Comparison of ENCODE assay signal across 1 cellular context in the genomic region with DNA sequence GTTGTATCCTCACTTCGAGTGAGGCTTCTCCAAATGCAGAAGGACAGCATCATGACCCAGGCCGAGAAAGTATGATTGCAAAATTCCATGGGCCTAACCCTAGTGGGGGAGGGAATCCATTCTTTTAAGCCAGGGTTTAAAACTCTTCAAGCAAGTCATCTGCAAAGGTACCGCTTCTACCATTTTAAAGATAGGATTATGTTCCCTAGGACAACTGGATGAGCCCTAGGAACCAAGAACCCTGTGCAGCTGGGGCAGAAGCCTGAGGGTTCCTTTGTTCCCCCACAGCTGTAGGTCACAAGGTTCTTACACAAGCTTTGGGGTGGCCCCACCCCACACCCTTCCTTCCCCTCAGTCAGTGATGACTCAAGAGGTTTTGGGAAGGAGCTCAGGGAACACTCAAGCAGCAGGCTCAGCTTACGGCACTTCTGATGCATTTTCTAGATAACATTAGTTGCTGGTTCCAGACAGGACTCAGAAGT.
TF ChIP-seq lines count a peak whose summit lies in the region.

No MANE protein-coding gene starts in this region.

TF ChIP-seq in IMR-90, 13 proteins besides CTCF, POLR2A, EP300 and RAD21 (continued from another document):
- peak; percentile 20; the same call in 1 of the 2 replicates for TF ChIP-seq FOS (IDR thresholded peaks at IDR 0.05; ENCODE audit: low read depth, low read length)
- no peak for TF ChIP-seq CHD1 (IDR thresholded peaks at IDR 0.05; ENCODE audit: low read depth, low read length)
- peak; percentile 35; the same call in 1 of the 2 replicates for TF ChIP-seq RFX5 (IDR thresholded peaks at IDR 0.05; ENCODE audit: low read depth, low read length)
- no peak for TF ChIP-seq CEBPB (IDR thresholded peaks at IDR 0.05; ENCODE audit: low read depth, low read length)
